Comparison of ENCODE assay signal across 8 cellular contexts in genomic region chr1:201955009-201955749, GRCh38. TPM values are rescaled to one million over a fixed set of nuclear protein-coding genes. Genes with fewer than 3 reads are reported as not detected.
A peak's percentile ranks its signal among the peaks of the same experiment; 100 is the strongest.
DNase-seq lines count a peak whose midpoint lies in the region; ATAC-seq and TF ChIP-seq lines count a peak whose summit lies in the region.

Gene TIMM17A (plus strand): TSS chr1:201955503. CDS start chr1:201955527, 24 bp downstream.

- H2BK20ac ChIP-seq in H9 (ENCODE audit: low read depth, low read length, poor library complexity, severe bottlenecking) = no peak within 1 kb of the TSS

- H3K79me2 ChIP-seq in H9 (ENCODE audit: insufficient read depth, low read length) = peaks cover 11% of the 10 kb centered on the region; the same call in 1 of the 2 replicates

- H3K4ac ChIP-seq in H9 (ENCODE audit: low read depth, low read length) = no peak within 1 kb of the TSS

- H4K8ac ChIP-seq in H9 (replicated peaks; ENCODE audit: insufficient read length, low read depth, low read length) = peak within 1 kb of the TSS; percentile 2

- H3K27me3 Mint-ChIP-seq in H9 (ENCODE audit: low read depth) (no peaks in the 10 kb centered on the region; the same call in none of the 2 replicates), nephron progenitor cell (ENCODE audit: low read depth, poor library complexity) (peaks cover 6% of the 10 kb centered on the region)
- no peaks in the 10 kb centered on the region for H3K27me3 Mint-ChIP-seq in stimulated activated naive CD8-positive, alpha-beta T cell treated with anti-CD3 and anti-CD28 coated beads, Interleukin-15, amount 100 ng/mL, for 72 hours

- H3K9me3 ChIP-seq in H9 (ENCODE audit: control insufficient read depth, low read depth, low read length) (no peaks in the 10 kb centered on the region), MG63 (no peaks in the 10 kb centered on the region)

- peak within 1 kb of the TSS; percentile 29 for H4K5ac ChIP-seq in H9 (ENCODE audit: insufficient read length, low read depth, low read length)

- TF ChIP-seq CTCF in H9 (conservative IDR thresholded peaks at IDR 0.05) = no peak
- no peak for TF ChIP-seq CTCF in nephron progenitor cell (IDR thresholded peaks at IDR 0.05)

- peak within 1 kb of the TSS; percentile 97 for H3K4me3 ChIP-seq in MG63

- no peak within 1 kb of the TSS for H3T11ph ChIP-seq in H9 (ENCODE audit: low read length)

- H4K20me1 ChIP-seq in H9 (ENCODE audit: control insufficient read depth, insufficient read depth, insufficient read length) = no peaks in the 10 kb centered on the region

- no peaks in the 10 kb centered on the region for H3K79me1 ChIP-seq in H9 (ENCODE audit: insufficient read depth, low read depth, low read length, poor library complexity, severe bottlenecking)

- peak; percentile 99 for ATAC-seq in stimulated activated naive CD8-positive, alpha-beta T cell treated with anti-CD3 and anti-CD28 coated beads, Interleukin-15, amount 100 ng/mL, for 72 hours

- no peaks in the 10 kb centered on the region for H3K27me3 ChIP-seq in H9 (ENCODE audit: insufficient read depth, low read length)
- no peaks in the 10 kb centered on the region for H3K27me3 ChIP-seq in MG63

- peak within 1 kb of the TSS; percentile 79 for H3K18ac ChIP-seq in H9 (ENCODE audit: insufficient read length, low read depth, low read length)

- H3K9me3 Mint-ChIP-seq in H9 (no peaks in the 10 kb centered on the region), nephron progenitor cell (no peaks in the 10 kb centered on the region)
- H3K9me3 Mint-ChIP-seq in stimulated activated naive CD8-positive, alpha-beta T cell treated with anti-CD3 and anti-CD28 coated beads, Interleukin-15, amount 100 ng/mL, for 72 hours = no peaks in the 10 kb centered on the region

- H4K91ac ChIP-seq in H9 (ENCODE audit: insufficient read length, low read depth, low read length) = no peak within 1 kb of the TSS

- H2AFZ ChIP-seq in H9 (ENCODE audit: low read length) = no peak within 1 kb of the TSS

- H2AK5ac ChIP-seq in H9 (ENCODE audit: insufficient read length, low read length) = no peak within 1 kb of the TSS

- H3K4me2 ChIP-seq in H9 (ENCODE audit: insufficient read depth, insufficient read length, low read length) = peak within 1 kb of the TSS; percentile 78

- H2BK5ac ChIP-seq in H9 (ENCODE audit: insufficient read length, low read length) = peak within 1 kb of the TSS; percentile 6

- H3K23me2 ChIP-seq in H9 (ENCODE audit: insufficient read length, low read depth, low read length, poor library complexity, severe bottlenecking) = no peaks in the 10 kb centered on the region

- peak within 1 kb of the TSS; percentile 80 for H3K14ac ChIP-seq in H9 (ENCODE audit: insufficient read depth, low read length)

- peak within 1 kb of the TSS; percentile 29 for H3K56ac ChIP-seq in H9 (ENCODE audit: insufficient read length, low read depth, low read length)

- no peak within 1 kb of the TSS for H2BK15ac ChIP-seq in H9 (ENCODE audit: low read depth, low read length)

- no peak within 1 kb of the TSS for H3K27ac ChIP-seq in H9 (ENCODE audit: insufficient read length, low read depth, low read length)

- DNase-seq in ELR (ENCODE audit: low read depth) = peak; percentile 99
- peak; percentile 97 for DNase-seq in H9
- peak; percentile 100 for DNase-seq in MG63
- DNase-seq in SHP77 treated with DMSO at 0.1 percent for 48 hours (lab: John Stamatoyannopoulos, UW) = peak; percentile 98
- DNase-seq in activated effector memory CD4-positive, alpha-beta T cell treated with anti-CD3 and anti-CD28 coated beads, Interleukin-2, amount 50 U/mL, for 16 hours = peak; percentile 98
- DNase-seq in fibroblast of the conjunctiva (ENCODE audit: low read depth) = peak; percentile 96
- peak; percentile 93 for DNase-seq in nephron progenitor cell
- DNase-seq in stimulated activated naive CD8-positive, alpha-beta T cell treated with anti-CD3 and anti-CD28 coated beads, Interleukin-15, amount 100 ng/mL, for 72 hours = peak; percentile 91 to 96

- H3K27ac Mint-ChIP-seq in H9 (peak within 1 kb of the TSS; percentile 72 to 99 (median 99)), nephron progenitor cell (peak within 1 kb of the TSS; percentile 97)
- H3K27ac Mint-ChIP-seq in stimulated activated naive CD8-positive, alpha-beta T cell treated with anti-CD3 and anti-CD28 coated beads, Interleukin-15, amount 100 ng/mL, for 72 hours = peak within 1 kb of the TSS; percentile 96 to 99

- H3K4me3 Mint-ChIP-seq in H9 (peak within 1 kb of the TSS; percentile 97 to 99), nephron progenitor cell (peak within 1 kb of the TSS; percentile 97)
- peak within 1 kb of the TSS; percentile 96 to 98 for H3K4me3 Mint-ChIP-seq in stimulated activated naive CD8-positive, alpha-beta T cell treated with anti-CD3 and anti-CD28 coated beads, Interleukin-15, amount 100 ng/mL, for 72 hours

- peak within 1 kb of the TSS; percentile 98 for H3K9ac ChIP-seq in H9 (ENCODE audit: extremely low read depth, insufficient read length, low read length)

- H3K23ac ChIP-seq in H9 (ENCODE audit: insufficient read length, low read depth, low read length) = no peak within 1 kb of the TSS

- H3K4me1 Mint-ChIP-seq in H9 (peaks cover 6 to 16% of the 10 kb centered on the region in 2 experiments), nephron progenitor cell (peaks cover 28% of the 10 kb centered on the region)
- H3K4me1 Mint-ChIP-seq in stimulated activated naive CD8-positive, alpha-beta T cell treated with anti-CD3 and anti-CD28 coated beads, Interleukin-15, amount 100 ng/mL, for 72 hours = peaks cover 31% of the 10 kb centered on the region

- peaks cover 16 to 27% (median 24%) of the 10 kb centered on the region in 3 experiments for H3K36me3 Mint-ChIP-seq in H9 (ENCODE audit: insufficient read depth in 1 of 3, low read depth in 3 of 3)
- H3K36me3 Mint-ChIP-seq in nephron progenitor cell (ENCODE audit: low read depth) = peaks cover 22% of the 10 kb centered on the region

- no CpG with 5 or more reads among the region's 46 CpGs for WGBS in H9 (ENCODE audit: extremely low coverage, insufficient read length, low lambda C conversion rate)

- H3K4me1 ChIP-seq in H9 (ENCODE audit: insufficient read depth, low read length) = no peaks in the 10 kb centered on the region

- H2BK12ac ChIP-seq in H9 (ENCODE audit: insufficient read length, low read depth, low read length) = no peak within 1 kb of the TSS

- H2BK120ac ChIP-seq in H9 (ENCODE audit: low read depth, low read length, poor library complexity, severe bottlenecking) = no peak within 1 kb of the TSS

- H3K36me3 ChIP-seq in MG63 = peaks cover 40% of the 10 kb centered on the region

RNA-seq across cellular contexts. Expression of gene TIMM17A, which starts in this region (rescaled TPM):
- total RNA-seq in H9 (2021) = 60.3 and 60.9 TPM in 2 replicates
- total RNA-seq in MG63 (2014; rRNA removed; shearing (Covaris generic); ENCODE audit: low replicate concordance) = 97.0 and 105 TPM in 2 replicates
